In the genomic region with DNA sequence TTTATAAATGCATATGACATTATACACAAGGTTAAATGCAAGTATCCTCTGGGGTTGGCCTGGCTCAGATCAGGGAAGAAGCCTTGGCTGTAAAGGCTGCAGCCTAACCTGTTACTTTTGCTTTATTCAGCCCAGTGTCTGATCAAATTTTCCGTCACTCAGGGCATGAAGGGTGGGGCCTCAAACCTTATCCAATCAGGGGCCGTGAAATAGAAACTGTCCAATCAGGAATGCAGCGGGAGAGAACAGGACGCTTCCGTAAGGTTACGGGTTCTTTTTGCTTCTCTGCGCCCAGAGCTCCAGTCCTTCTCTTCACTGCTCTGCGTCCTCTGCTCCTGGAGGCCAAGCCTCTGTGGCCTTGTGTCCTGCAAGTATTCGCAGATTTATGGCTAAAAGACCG, we compare ENCODE assay signal across 36 cellular contexts. TPM values are rescaled to one million over a fixed set of nuclear protein-coding genes. Genes with fewer than 3 reads are reported as not detected.
"Had no signal": no experiment of that assay in that cellular context is flagged by ENCODE, and none has a peak within 500 bp of the region (broad histone marks: within the 10 kb centered on the region; RNA-seq: fewer than 3 reads in every experiment).

ZNF716 (plus strand) TSS at position 274 of the 400 bp plus-strand sequence; CDS start at position 386, 112 bp downstream.

- H3K27me3 ChIP-seq: esophagus muscularis mucosa, foreskin keratinocyte, gastroesophageal sphincter, heart left ventricle, hepatocyte, neural progenitor cell, right atrium auricular region, suprapubic skin, thyroid gland, vagina had no signal

- DNase-seq: effector CD8-positive, alpha-beta T cell; foreskin keratinocyte; heart left ventricle; kidney; naive thymus-derived CD4-positive, alpha-beta T cell; stimulated activated CD4-positive, alpha-beta T cell treated with anti-CD3 and anti-CD28 coated beads, Interleukin-12 subunit alpha, Interleukin-12 subunit beta, amount 100 ng/mL, for 4 hours; stimulated activated CD4-positive, alpha-beta T cell treated with anti-CD3 and anti-CD28 coated beads, Interleukin-1b, Interleukin-23, amount 100 ng/mL, for 48 hours; stimulated activated CD4-positive, alpha-beta T cell treated with anti-CD3 and anti-CD28 coated beads, Interleukin-4, amount 100 ng/mL, for 1 hour; stimulated activated CD8-positive, alpha-beta memory T cell treated with anti-CD3 and anti-CD28 coated beads, Interleukin-4, amount 100 ng/mL, for 48 hours; stimulated activated naive CD4-positive, alpha-beta T cell; stimulated activated naive CD8-positive, alpha-beta T cell treated with anti-CD3 and anti-CD28 coated beads, Interleukin-15, amount 100 ng/mL, for 72 hours; thyroid gland; trophoblast cell had no signal

- H3K9me3 ChIP-seq: prostate gland, thyroid gland, vagina had no signal

- H3K27ac ChIP-seq: esophagus muscularis mucosa, foreskin keratinocyte, gastroesophageal sphincter, heart left ventricle, hepatocyte, neural progenitor cell, parathyroid adenoma, prostate gland, right atrium auricular region, suprapubic skin, thyroid gland, vagina had no signal

- ATAC-seq: foreskin keratinocyte; gastroesophageal sphincter; heart left ventricle; left lobe of liver; naive thymus-derived CD4-positive, alpha-beta T cell; sciatic nerve; stimulated activated naive CD8-positive, alpha-beta T cell treated with anti-CD3 and anti-CD28 coated beads, Interleukin-15, amount 100 ng/mL, for 72 hours had no signal

- H3K4me2 ChIP-seq: hepatocyte, neural progenitor cell, smooth muscle cell had no signal

- H3K36me3 ChIP-seq: esophagus muscularis mucosa, gastroesophageal sphincter, heart left ventricle, neural progenitor cell, prostate gland, right atrium auricular region, suprapubic skin, thyroid gland, vagina had no signal

- H3K27me3 Mint-ChIP-seq: dendritic cell treated with granulocyte-macrophage colony-stimulating factor and Interleukin-4, amounts not matched to agents 40 ng/mL and 50 ng/mL, for 4 days; memory B cell; naive thymus-derived CD4-positive, alpha-beta T cell; stimulated activated naive CD8-positive, alpha-beta T cell treated with anti-CD3 and anti-CD28 coated beads, Interleukin-15, amount 100 ng/mL, for 72 hours had no signal

- H3K79me2 ChIP-seq: hepatocyte, parathyroid adenoma had no signal

- H3K4me1 ChIP-seq: esophagus muscularis mucosa, foreskin keratinocyte, gastroesophageal sphincter, heart left ventricle, neural progenitor cell, parathyroid adenoma, prostate gland, right atrium auricular region, suprapubic skin, thyroid gland, vagina had no signal

- H3K27ac Mint-ChIP-seq: dendritic cell treated with granulocyte-macrophage colony-stimulating factor and Interleukin-4, amounts not matched to agents 40 ng/mL and 50 ng/mL, for 4 days; memory B cell; naive thymus-derived CD4-positive, alpha-beta T cell; nephron; neural progenitor cell; stimulated activated naive CD8-positive, alpha-beta T cell treated with anti-CD3 and anti-CD28 coated beads, Interleukin-15, amount 100 ng/mL, for 72 hours had no signal

- H3K36me3 Mint-ChIP-seq: memory B cell, neural progenitor cell had no signal

- H3K4me1 Mint-ChIP-seq: memory B cell; naive thymus-derived CD4-positive, alpha-beta T cell; nephron; neural progenitor cell; stimulated activated naive CD8-positive, alpha-beta T cell treated with anti-CD3 and anti-CD28 coated beads, Interleukin-15, amount 100 ng/mL, for 72 hours had no signal

- H3K4me3 ChIP-seq: esophagus muscularis mucosa, gastroesophageal sphincter, heart left ventricle, hepatocyte, lung, neural progenitor cell, prostate gland, right atrium auricular region, smooth muscle cell, suprapubic skin, thyroid gland, vagina had no signal

- H2AFZ ChIP-seq: hepatocyte, neural progenitor cell, parathyroid adenoma had no signal

- H3K4me3 Mint-ChIP-seq: dendritic cell treated with granulocyte-macrophage colony-stimulating factor and Interleukin-4, amounts not matched to agents 40 ng/mL and 50 ng/mL, for 4 days; memory B cell; naive thymus-derived CD4-positive, alpha-beta T cell; nephron; neural progenitor cell; stimulated activated naive CD8-positive, alpha-beta T cell treated with anti-CD3 and anti-CD28 coated beads, Interleukin-15, amount 100 ng/mL, for 72 hours had no signal

RNA-seq across cellular contexts. Expression of gene ZNF716, which starts in this region (rescaled TPM):
- total RNA-seq: endothelial cell of umbilical vein; epithelial cell of proximal tubule; esophagus muscularis mucosa; fibroblast of lung; foreskin keratinocyte; gastroesophageal sphincter; heart left ventricle; hepatocyte; kidney; left lobe of liver; liver; lung; mononuclear cell; naive thymus-derived CD4-positive, alpha-beta T cell; osteoblast; right atrium auricular region; sciatic nerve; smooth muscle cell; suprapubic skin; thyroid gland; ureter; vagina had no signal
